In the genomic region with DNA sequence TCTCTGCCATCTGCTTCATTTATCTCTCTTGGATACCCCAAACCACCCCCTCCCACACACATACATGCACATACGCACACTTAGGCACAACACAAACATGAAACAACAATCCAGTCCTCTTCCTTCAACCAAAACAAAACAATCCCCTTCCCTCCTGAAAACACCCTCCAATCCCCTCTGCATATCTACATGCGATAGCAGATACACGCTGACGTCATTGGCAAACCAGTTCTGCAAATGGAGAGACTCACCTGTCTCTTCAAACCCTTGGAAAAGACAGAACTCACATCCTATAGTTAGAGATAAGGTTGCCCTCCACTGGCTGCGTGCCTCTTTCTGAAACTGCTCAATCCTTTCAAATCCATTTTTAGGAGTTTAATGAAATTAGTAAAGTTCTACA, we compare ENCODE assay signal across 30 cellular contexts. TPM values are rescaled to one million over a fixed set of nuclear protein-coding genes. Genes with fewer than 3 reads are reported as not detected.
"Had no signal": no experiment of that assay in that cellular context is flagged by ENCODE, and none has a peak within 500 bp of the region (broad histone marks: within the 10 kb centered on the region; RNA-seq: fewer than 3 reads in every experiment).

No MANE protein-coding gene starts in this region.

- H3K4me3 ChIP-seq: esophagus muscularis mucosa, heart right ventricle, left lung, lung, mucosa of descending colon, testis, uterus had no signal

- H3K36me3 Mint-ChIP-seq: activated CD4-positive, alpha-beta memory T cell treated with anti-CD3 and anti-CD28 coated beads for 36 hours; natural killer cell treated with Interleukin-12 subunit alpha and Interleukin-12 subunit beta and Interleukin-15 and Interleukin-18, amount 100 ng/mL, for 72 hours had no signal

- H3K27ac ChIP-seq: esophagus muscularis mucosa, foreskin keratinocyte, heart right ventricle, left lung, testis, uterus, VCaP had no signal

- H3K27ac Mint-ChIP-seq: activated CD4-positive, alpha-beta memory T cell treated with anti-CD3 and anti-CD28 coated beads for 36 hours; activated T-helper 1 cell treated with anti-CD3 and anti-CD28 coated beads, Interleukin-12 subunit alpha, Interleukin-12 subunit beta, Interleukin-2, Interleukin-4 antibody, amounts not matched to agents 30 ng/mL and 10 ng/mL and 1 ng/mL, durations not matched to agents 14 hours and 24 hours and 36 hours; dendritic cell treated with granulocyte-macrophage colony-stimulating factor and Interleukin-4, amounts not matched to agents 40 ng/mL and 50 ng/mL, for 4 days; natural killer cell treated with Interleukin-12 subunit alpha and Interleukin-12 subunit beta and Interleukin-15 and Interleukin-18, amount 100 ng/mL, for 72 hours; T-helper 1 cell treated with Interleukin-12 subunit alpha and Interleukin-12 subunit beta and Interleukin-4 antibody, amounts not matched to agents 30 μg/mL and 1 μg/mL, for 36 hours had no signal

- ATAC-seq: foreskin keratinocyte; heart right ventricle; mucosa of descending colon; natural killer cell treated with Interleukin-12 subunit alpha and Interleukin-12 subunit beta and Interleukin-15 and Interleukin-18, amount 100 ng/mL, for 72 hours; stimulated activated naive CD8-positive, alpha-beta T cell treated with anti-CD3 and anti-CD28 coated beads, Interleukin-15, Interleukin-2, amounts not matched to agents 100 U/mL and 50 U/mL, for 24 hours had no signal

- DNase-seq: activated CD4-positive, alpha-beta memory T cell treated with anti-CD3 and anti-CD28 coated beads for 36 hours; activated CD4-positive, alpha-beta T cell treated with anti-CD3 and anti-CD28 coated beads for 48 hours; activated CD8-positive, alpha-beta memory T cell treated with anti-CD3 and anti-CD28 coated beads, Interleukin-2, amount 50 U/mL, for 4 hours; activated effector memory CD4-positive, alpha-beta T cell treated with anti-CD3 and anti-CD28 coated beads, Interleukin-2, amount 50 U/mL, for 16 hours; activated naive CD4-positive, alpha-beta T cell treated with anti-CD3 and anti-CD28 coated beads, Interleukin-2, amount 50 U/mL, for 16 hours; activated T-cell treated with anti-CD3 and anti-CD28 coated beads, Interleukin-2, amount 50 U/mL, for 1 hour; amniotic stem cell; foreskin keratinocyte; heart right ventricle; left lung; mucosa of descending colon; posterior cingulate gyrus; stimulated activated CD4-positive, alpha-beta T cell treated with anti-CD3 and anti-CD28 coated beads, Interleukin-2, amount 100 ng/mL, for 48 hours; stimulated activated naive CD8-positive, alpha-beta T cell treated with anti-CD3 and anti-CD28 coated beads, Interleukin-15, Interleukin-2, amounts not matched to agents 100 U/mL and 50 U/mL, for 24 hours; T-helper 9 cell; testis; trophoblast cell; uterus had no signal

- H3K36me3 ChIP-seq: esophagus muscularis mucosa, heart right ventricle, left lung, uterus had no signal

- H3K4me1 Mint-ChIP-seq: central memory CD8-positive, alpha-beta T cell had no signal

- H3K9me3 ChIP-seq: esophagus muscularis mucosa, heart right ventricle, left lung, mucosa of descending colon, testis, uterus had no signal

- H3K4me3 Mint-ChIP-seq: activated CD4-positive, alpha-beta memory T cell treated with anti-CD3 and anti-CD28 coated beads for 36 hours; activated T-helper 1 cell treated with anti-CD3 and anti-CD28 coated beads, Interleukin-12 subunit alpha, Interleukin-12 subunit beta, Interleukin-2, Interleukin-4 antibody, amounts not matched to agents 30 ng/mL and 10 ng/mL and 1 ng/mL, durations not matched to agents 14 hours and 24 hours and 36 hours; central memory CD8-positive, alpha-beta T cell; dendritic cell treated with granulocyte-macrophage colony-stimulating factor and Interleukin-4, amounts not matched to agents 40 ng/mL and 50 ng/mL, for 4 days; natural killer cell treated with Interleukin-12 subunit alpha and Interleukin-12 subunit beta and Interleukin-15 and Interleukin-18, amount 100 ng/mL, for 72 hours; T-helper 1 cell treated with Interleukin-12 subunit alpha and Interleukin-12 subunit beta and Interleukin-4 antibody, amounts not matched to agents 30 μg/mL and 1 μg/mL, for 36 hours had no signal

- H3K27me3 ChIP-seq: esophagus muscularis mucosa, foreskin keratinocyte, heart right ventricle, left lung, testis, uterus had no signal

- H3K9me3 Mint-ChIP-seq: activated CD4-positive, alpha-beta memory T cell treated with anti-CD3 and anti-CD28 coated beads for 36 hours; activated T-helper 1 cell treated with anti-CD3 and anti-CD28 coated beads, Interleukin-12 subunit alpha, Interleukin-12 subunit beta, Interleukin-2, Interleukin-4 antibody, amounts not matched to agents 30 ng/mL and 10 ng/mL and 1 ng/mL, durations not matched to agents 14 hours and 24 hours and 36 hours; dendritic cell treated with granulocyte-macrophage colony-stimulating factor and Interleukin-4, amounts not matched to agents 40 ng/mL and 50 ng/mL, for 4 days; T-helper 1 cell treated with Interleukin-12 subunit alpha and Interleukin-12 subunit beta and Interleukin-4 antibody, amounts not matched to agents 30 μg/mL and 1 μg/mL, for 36 hours had no signal

- H3K4me1 ChIP-seq: esophagus muscularis mucosa, foreskin keratinocyte, heart right ventricle, left lung, uterus had no signal

- H3K27me3 Mint-ChIP-seq: activated CD4-positive, alpha-beta memory T cell treated with anti-CD3 and anti-CD28 coated beads for 36 hours; dendritic cell treated with granulocyte-macrophage colony-stimulating factor and Interleukin-4, amounts not matched to agents 40 ng/mL and 50 ng/mL, for 4 days; natural killer cell treated with Interleukin-12 subunit alpha and Interleukin-12 subunit beta and Interleukin-15 and Interleukin-18, amount 100 ng/mL, for 72 hours had no signal

RNA-seq across cellular contexts. Expression of gene RMST, which starts 37.2 kb away (rescaled TPM):
- total RNA-seq: activated CD4-positive, alpha-beta memory T cell treated with anti-CD3 and anti-CD28 coated beads for 36 hours; activated CD8-positive, alpha-beta memory T cell treated with anti-CD3 and anti-CD28 coated beads for 36 hours; activated T-helper 1 cell treated with anti-CD3 and anti-CD28 coated beads, Interleukin-12 subunit alpha, Interleukin-12 subunit beta, Interleukin-2, Interleukin-4 antibody, amounts not matched to agents 30 ng/mL and 10 ng/mL and 1 ng/mL, durations not matched to agents 14 hours and 24 hours and 36 hours; foreskin keratinocyte; mesenteric fat pad; myocyte; natural killer cell treated with Interleukin-12 subunit alpha and Interleukin-12 subunit beta and Interleukin-15 and Interleukin-18, amount 100 ng/mL, for 72 hours; osteoblast had no signal
- polyA plus RNA-seq: foreskin keratinocyte had no signal
